Comparison of ENCODE assay signal across 8 cellular contexts in genomic region chr1:226083303-226084101, GRCh38. TPM values are rescaled to one million over a fixed set of nuclear protein-coding genes. Genes with fewer than 3 reads are reported as not detected.
DNase-seq lines count a peak whose midpoint lies in the region; ATAC-seq and TF ChIP-seq lines count a peak whose summit lies in the region.

No MANE protein-coding gene starts in this region.

- no peaks in the 10 kb centered on the region for H3K27me3 ChIP-seq in DND-41 (ENCODE audit: insufficient read depth, low read length, poor library complexity)
- no peaks in the 10 kb centered on the region for H3K27me3 ChIP-seq in IMR-90 (ENCODE audit: control insufficient read depth, insufficient read depth, low read length)
- H3K27me3 ChIP-seq in neuronal stem cell (ENCODE audit: control insufficient read depth in 3 of 3, insufficient read depth in 3 of 3, low read depth in 1 of 3, low read length in 3 of 3) = peaks cover 0 to 7% (median 3%) of the 10 kb centered on the region in 3 experiments
- no peaks in the 10 kb centered on the region for H3K27me3 ChIP-seq in suprapubic skin

- H3K36me3 ChIP-seq in DND-41 (ENCODE audit: insufficient read depth, low read length) (no peaks in the 10 kb centered on the region), IMR-90 (ENCODE audit: control insufficient read depth, insufficient read depth, low read length) (no peaks in the 10 kb centered on the region), neuronal stem cell (replicated peaks in 1 of 2; ENCODE audit: control insufficient read depth in 2 of 2, insufficient read depth in 2 of 2, low read length in 2 of 2) (no peaks in the 10 kb centered on the region), suprapubic skin (no peaks in the 10 kb centered on the region)

- H4K20me1 ChIP-seq in DND-41 (ENCODE audit: insufficient read depth, low read length) (no peaks in the 10 kb centered on the region), IMR-90 (ENCODE audit: insufficient read depth, low read length) (no peaks in the 10 kb centered on the region)

- dilution Hi-C loops in IMR-90 (cut with HindIII; ENCODE audit: low sequenced_read_pairs, unreplicated experiment) = no loop called here

- H3K14ac ChIP-seq in IMR-90 (replicated peaks; ENCODE audit: low read depth, low read length) = no peak overlapping the region
- peak overlapping the region; percentile 97 for H3K14ac ChIP-seq in neuronal stem cell (ENCODE audit: low read length)

- no peak overlapping the region; the same call in 1 of the 2 replicates for H4K5ac ChIP-seq in IMR-90 (ENCODE audit: low read depth, low read length)

- no peak overlapping the region for H2BK12ac ChIP-seq in neuronal stem cell (ENCODE audit: low read length)

- peak; percentile 91 for ATAC-seq in DND-41 (ENCODE audit: insufficient read depth, low read depth)
- peak; percentile 94 for ATAC-seq in GM21529 (IDR thresholded peaks at IDR 0.05; ENCODE audit: unreplicated experiment)
- peak; percentile 97 for ATAC-seq in IMR-90 (ENCODE audit: low read depth)

- H3K4me1 ChIP-seq in DND-41 (ENCODE audit: insufficient read depth, low read length) (peaks cover 17% of the 10 kb centered on the region), IMR-90 (ENCODE audit: control insufficient read depth, insufficient read depth, low read length) (no peaks in the 10 kb centered on the region), neuronal stem cell (ENCODE audit: control insufficient read depth in 2 of 2, insufficient read depth in 1 of 2, low read depth in 1 of 2, low read length in 2 of 2) (peaks cover 0 to 4% of the 10 kb centered on the region in 2 donors), suprapubic skin (peaks cover 16% of the 10 kb centered on the region)

- BruUV-seq in IMR-90 (replicated peaks; lab: Mats Ljungman, UMichigan) = no TSS peak

- H3K4me3 ChIP-seq in DND-41 (ENCODE audit: low read depth in 1 of 2, low read length in 2 of 2) (peak overlapping the region; percentile 30 to 65; a peak in 3 of 4 replicates), IMR-90 (ENCODE audit: insufficient read depth, low read depth, low read length) (peak overlapping the region; percentile 66), neuronal stem cell (ENCODE audit: low read length in 2 of 2) (peak overlapping the region; percentile 66 to 85), suprapubic skin (peak overlapping the region; percentile 91)

- H2AK5ac ChIP-seq in IMR-90 (ENCODE audit: low read depth, low read length) (no peak overlapping the region), neuronal stem cell (ENCODE audit: low read depth, low read length) (peak overlapping the region; percentile 70)

- H3K27ac ChIP-seq in DND-41 (ENCODE audit: low read length) (no peak overlapping the region), IMR-90 (ENCODE audit: insufficient read depth, low read length) (peak overlapping the region; percentile 53), neuronal stem cell (replicated peaks; ENCODE audit: low read length) (peak overlapping the region; percentile 19), suprapubic skin (peak overlapping the region; percentile 76)

- H2BK20ac ChIP-seq in IMR-90 (ENCODE audit: low read depth, low read length) = no peak overlapping the region

- TF ChIP-seq POLR2A in IMR-90 (IDR thresholded peaks at IDR 0.05; ENCODE audit: low read depth, low read length) (no peak), suprapubic skin (IDR thresholded peaks at IDR 0.05) (no peak)

- H2BK15ac ChIP-seq in IMR-90 (ENCODE audit: low read depth, low read length) (no peak overlapping the region), neuronal stem cell (ENCODE audit: low read length) (peak overlapping the region; percentile 94)

- no peak overlapping the region for H2BK5ac ChIP-seq in IMR-90 (ENCODE audit: low read depth, low read length, poor library complexity, severe bottlenecking)
- H2BK5ac ChIP-seq in neuronal stem cell (ENCODE audit: low read length) = peak overlapping the region; percentile 98

- no peak for TF ChIP-seq RAD21 in IMR-90 (IDR thresholded peaks at IDR 0.05; ENCODE audit: low read length)

- H3K4ac ChIP-seq in IMR-90 (ENCODE audit: low read depth, low read length) (peak overlapping the region; percentile 51; the same call in 1 of the 2 replicates), neuronal stem cell (ENCODE audit: low read length) (no peak overlapping the region)

- no peaks in the 10 kb centered on the region for H3K9me1 ChIP-seq in IMR-90 (ENCODE audit: insufficient read depth, low read length)

- in situ Hi-C loops in IMR-90 (cut with MboI; ENCODE audit: low sequenced_read_pairs) = no loop called here

- H2AFZ ChIP-seq in DND-41 (ENCODE audit: low read depth, low read length) (peak overlapping the region; percentile 80), IMR-90 (replicated peaks; ENCODE audit: low read length, poor library complexity) (peak overlapping the region; percentile 99), neuronal stem cell (ENCODE audit: low read length) (peak overlapping the region; percentile 98)

- no peak for TF ChIP-seq EP300 in suprapubic skin (IDR thresholded peaks at IDR 0.05)

- H3K23ac ChIP-seq in IMR-90 (ENCODE audit: low read depth, low read length) = no peak overlapping the region
- peak overlapping the region; percentile 85 for H3K23ac ChIP-seq in neuronal stem cell (ENCODE audit: low read depth, low read length, poor library complexity)

- intact Hi-C loops in IMR-90 (cut with micrococcal nuclease) = no loop called here

- H4K91ac ChIP-seq in IMR-90 (ENCODE audit: insufficient read depth, low read depth, low read length) (peak overlapping the region; percentile 55; the same call in 1 of the 2 replicates), neuronal stem cell (ENCODE audit: low read depth, low read length, poor library complexity) (no peak overlapping the region)

- POLR2A ChIA-PET in IMR-90 (lab: Charles Lee; ENCODE audit: unreplicated experiment) = interaction anchor here (0.5 to 1.0 kb wide), 2 partner anchors 21 to 25 kb away, joined by 3 to 4 read pairs; partner anchors contain the start of gene H3-3A

- CTCF ChIA-PET in IMR-90 (lab: Yijun Ruan, JAX) = interaction anchor here (0.8 to 1.5 kb wide), 2 partner anchors 19 to 25 kb away, joined by 3 to 8 read pairs; no protein-coding TSS in a partner anchor

- H3K9ac ChIP-seq in DND-41 (ENCODE audit: low read depth, low read length) = peak overlapping the region; percentile 58
- H3K9ac ChIP-seq in IMR-90 (ENCODE audit: low read depth, low read length) = peak overlapping the region; percentile 35
- peak overlapping the region; percentile 91 for H3K9ac ChIP-seq in neuronal stem cell (ENCODE audit: low read depth, low read length, poor library complexity)

- peak overlapping the region; percentile 89 for H2AK9ac ChIP-seq in IMR-90 (replicated peaks; ENCODE audit: low read depth, low read length, poor library complexity)

- peak overlapping the region; percentile 36; the same call in 1 of the 2 replicates for H2BK120ac ChIP-seq in IMR-90 (ENCODE audit: low read depth, low read length)
- no peak overlapping the region for H2BK120ac ChIP-seq in neuronal stem cell (ENCODE audit: low read depth, low read length)

- H3K79me2 ChIP-seq in DND-41 (ENCODE audit: insufficient read depth, low read length) = no peaks in the 10 kb centered on the region

- TF ChIP-seq CTCF in DND-41 (IDR thresholded peaks at IDR 0.05; ENCODE audit: borderline replicate concordance, extremely low read depth, low read length, poor library complexity, severe bottlenecking) = no peak
- no peak for TF ChIP-seq CTCF in IMR-90 (conservative IDR thresholded peaks at IDR 0.05; ENCODE audit: low read depth, low read length)
- no peak for TF ChIP-seq CTCF in suprapubic skin (IDR thresholded peaks at IDR 0.05)

- 3% methylated on average over 40 of the region's 75 CpGs; no CpG with 5 or more reads in 1 of the 2 experiments for WGBS in IMR-90 (ENCODE audit: extremely low coverage in 2 of 2, insufficient read length in 1 of 2), 2 experiments
- WGBS in neuronal stem cell (ENCODE audit: extremely low coverage in 2 of 2, insufficient read length in 2 of 2, insufficient replicate concordance in 1 of 2), 2 donors = no CpG with 5 or more reads among the region's 75 CpGs
- under 1% methylated on average over 56 of the region's 75 CpGs for WGBS in suprapubic skin

- no peak overlapping the region for H3K18ac ChIP-seq in IMR-90 (ENCODE audit: low read depth, low read length)
- peak overlapping the region; percentile 99 for H3K18ac ChIP-seq in neuronal stem cell (ENCODE audit: low read length)

- H3K9me3 ChIP-seq in DND-41 (ENCODE audit: insufficient read depth, low read length, severe bottlenecking) (no peaks in the 10 kb centered on the region), IMR-90 (ENCODE audit: control insufficient read depth, insufficient read depth, low read length) (no peaks in the 10 kb centered on the region), neuronal stem cell (replicated peaks in 1 of 2; ENCODE audit: control insufficient read depth in 2 of 2, insufficient read depth in 1 of 2, low read depth in 1 of 2, low read length in 2 of 2) (no peaks in the 10 kb centered on the region), suprapubic skin (no peaks in the 10 kb centered on the region)

- no peak overlapping the region for H3K56ac ChIP-seq in IMR-90 (ENCODE audit: extremely low read depth, insufficient read depth, low read length)

- DNase-seq in DND-41 (peak; percentile 87), IMR-90 (peak; percentile 60), RPMI8226 (peak; percentile 94), foreskin melanocyte (peak; percentile 72), neuronal stem cell (ENCODE audit: low spot score) (peak; percentile 83), suprapubic skin (ENCODE audit: low spot score in 2 of 2) (peak; percentile 95 to 96)
- peak; percentile 97 for DNase-seq in activated effector memory CD4-positive, alpha-beta T cell treated with anti-CD3 and anti-CD28 coated beads, Interleukin-2, amount 50 U/mL, for 16 hours

- H3K4me2 ChIP-seq in DND-41 (ENCODE audit: insufficient read depth, low read length) = peak overlapping the region; percentile 96
- peak overlapping the region; percentile 73 for H3K4me2 ChIP-seq in IMR-90 (ENCODE audit: low read depth, low read length)
- peak overlapping the region; percentile 98 for H3K4me2 ChIP-seq in neuronal stem cell (ENCODE audit: insufficient read depth, low read length, poor library complexity, severe bottlenecking)

- H3K79me1 ChIP-seq in IMR-90 (ENCODE audit: low read depth in 1 of 2, low read length in 2 of 2) = no peaks in the 10 kb centered on the region
- H3K79me1 ChIP-seq in neuronal stem cell (ENCODE audit: low read depth, low read length) = peaks cover 5% of the 10 kb centered on the region

- H4K8ac ChIP-seq in IMR-90 (ENCODE audit: low read depth in 2 of 2, low read length in 2 of 2) (peak overlapping the region; percentile 79 to 91; a peak in 2 of 4 replicates), neuronal stem cell (ENCODE audit: low read depth, low read length) (peak overlapping the region; percentile 98)

TF ChIP-seq in IMR-90, 13 proteins besides CTCF, POLR2A, EP300 and RAD21 (continues in another document):
- no peak for TF ChIP-seq RFX5 (IDR thresholded peaks at IDR 0.05; ENCODE audit: low read depth, low read length)

RNA-seq across cellular contexts. Expression of gene H3-3A, which starts 21.0 kb away (rescaled TPM):
- 171 and 188 TPM in 2 replicates for total RNA-seq in IMR-90 (2012; rRNA removed)
- 253 and 256 TPM in 2 replicates for polyA plus RNA-seq in IMR-90 (2012; rRNA removed)
- polyA plus RNA-seq in IMR-90 (2012; cell fraction: cytosol; rRNA removed) = 141 and 209 TPM in 2 replicates
- 46.9 and 78.7 TPM in 2 replicates for polyA plus RNA-seq in IMR-90 (2012; cell fraction: nucleus; rRNA removed; ENCODE audit: low replicate concordance)
- 2,556 TPM for polyA plus RNA-seq in neuronal stem cell (2013, experiment 1 of 2)
- 2,683 TPM for polyA plus RNA-seq in neuronal stem cell (2013, experiment 2 of 2)
- 100 to 1,000 TPM; 224 to 510 (median 444) TPM for total RNA-seq in suprapubic skin

Comparison
In these comparisons a context has a peak if more than half of its experiments do, and no peak if none do; other contexts are left out.
1. H3K9ac ChIP-seq: peak in every context shown above with its lines; median percentile 91 in neuronal stem cell; 58 in DND-41; 35 in IMR-90.